In the genomic region with DNA sequence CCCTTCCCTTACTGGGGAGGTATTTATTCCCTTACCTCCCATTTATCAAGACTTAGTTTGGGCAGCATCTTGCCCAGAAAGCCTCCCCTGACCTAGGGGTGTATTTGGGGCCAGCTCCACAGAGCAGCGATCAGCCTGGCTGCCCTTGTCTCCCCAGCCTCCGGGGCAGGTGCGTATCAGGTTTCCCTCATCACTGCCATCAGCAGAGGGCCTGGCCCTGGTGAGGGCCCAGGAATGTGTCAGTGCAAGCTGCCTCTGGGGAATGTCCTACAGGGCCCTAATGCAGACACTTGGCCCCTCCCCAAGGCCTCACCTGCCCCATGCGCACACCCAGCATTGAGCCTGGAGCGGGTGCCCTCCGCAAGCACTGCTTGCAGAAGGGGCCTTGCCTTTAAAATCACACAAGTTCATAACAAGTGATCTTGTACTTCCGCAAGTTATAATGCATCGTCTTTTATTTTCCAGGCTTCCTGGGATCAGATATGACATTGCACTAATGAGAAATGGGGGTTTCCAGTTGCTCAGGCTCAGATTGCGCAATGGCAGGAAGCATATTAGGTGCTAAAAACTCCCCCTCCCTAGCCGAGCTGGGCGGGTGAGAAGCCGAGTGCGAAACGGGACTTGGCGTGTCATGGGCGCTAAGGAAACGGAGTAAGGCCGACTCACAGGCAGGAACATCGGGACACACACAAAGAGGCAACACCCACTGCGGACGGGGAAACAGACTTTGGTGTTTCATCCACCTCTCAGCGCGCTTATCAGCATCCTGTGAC, we compare ENCODE assay signal across 9 cellular contexts. TPM values are rescaled to one million over a fixed set of nuclear protein-coding genes. Genes with fewer than 3 reads are reported as not detected.
A peak's percentile ranks its signal among the peaks of the same experiment; 100 is the strongest.
DNase-seq lines count a peak whose midpoint lies in the region; ATAC-seq, FAIRE-seq and TF ChIP-seq lines count a peak whose summit lies in the region.
"Had no signal": no experiment of that assay in that cellular context is flagged by ENCODE, and none has a peak within 500 bp of the region (broad histone marks: within the 10 kb centered on the region; RNA-seq: fewer than 3 reads in every experiment).

No MANE protein-coding gene starts in this region.

- H3K4me3 ChIP-seq in fibroblast of villous mesenchyme (ENCODE audit: low read depth, low read length) (no peak overlapping the region), skeletal muscle tissue (ENCODE audit: low read length in 3 of 3) (no peak overlapping the region), mucosa of descending colon (no peak overlapping the region)

- H3K4me1 ChIP-seq in skeletal muscle tissue (ENCODE audit: control insufficient read depth in 3 of 3, insufficient read depth in 3 of 3, low read length in 3 of 3) (peaks cover 32 to 71% (median 38%) of the 10 kb centered on the region in 3 donors), mucosa of descending colon (ENCODE audit: low read depth) (peaks cover 5% of the 10 kb centered on the region)

- peak; percentile 24 for FAIRE-seq in GM12892 (lab: Jason Lieb, UNC)
- FAIRE-seq: endometrium had no signal

- no peak for DNase-seq in GM12892 (ENCODE audit: insufficient read length)
- peak; percentile 49 to 54 for DNase-seq in activated CD4-positive, alpha-beta T cell treated with anti-CD3 and anti-CD28 coated beads for 4 hours
- DNase-seq in fibroblast of villous mesenchyme (ENCODE audit: low read depth) = peak; percentile 90
- no peak for DNase-seq in mucosa of descending colon

- H3K27me3 ChIP-seq in skeletal muscle tissue (ENCODE audit: control insufficient read depth in 3 of 3, insufficient read depth in 3 of 3, low read length in 3 of 3) = no peaks in the 10 kb centered on the region

- no peaks in the 10 kb centered on the region for H3K9me3 ChIP-seq in skeletal muscle tissue (ENCODE audit: control insufficient read depth in 3 of 3, low read length in 3 of 3)
- no peaks in the 10 kb centered on the region for H3K9me3 ChIP-seq in mucosa of descending colon

- intact Hi-C loops in mucosa of descending colon (cut with DNase I, micrococcal nuclease) = no loop called here

- no peak for TF ChIP-seq CTCF in fibroblast of villous mesenchyme (IDR thresholded peaks at IDR 0.05; ENCODE audit: insufficient read depth, low read depth, low read length)
- no peak for TF ChIP-seq CTCF in mucosa of descending colon (IDR thresholded peaks at IDR 0.05)

- H3K36me3 ChIP-seq in skeletal muscle tissue (ENCODE audit: control insufficient read depth in 3 of 3, insufficient read depth in 3 of 3, low read length in 3 of 3) (peaks cover 1 to 16% (median 14%) of the 10 kb centered on the region in 3 donors), mucosa of descending colon (ENCODE audit: low read depth) (no peaks in the 10 kb centered on the region)

- ATAC-seq in GM19328 (IDR thresholded peaks at IDR 0.05; ENCODE audit: unreplicated experiment) (no peak), mucosa of descending colon (no peak), GM21528 (IDR thresholded peaks at IDR 0.05; ENCODE audit: low FRiP score, unreplicated experiment) (no peak), GM19455 (IDR thresholded peaks at IDR 0.05; ENCODE audit: unreplicated experiment) (no peak)

- no peak for TF ChIP-seq POLR2A in GM12892 (IDR thresholded peaks at IDR 0.05; ENCODE audit: low read depth, low read length)

- H3K27ac ChIP-seq in skeletal muscle tissue (ENCODE audit: low read depth, low read length) = peak overlapping the region; percentile 41

- H3K9ac ChIP-seq in skeletal muscle tissue (ENCODE audit: low read depth in 1 of 3, low read length in 3 of 3) = no peak overlapping the region

RNA-seq across cellular contexts. Expression of gene AFAP1, which starts 25.4 kb away (rescaled TPM):
- 0.28 TPM for polyA plus RNA-seq in GM12892 (2012; ENCODE audit: missing spikeins)
- 84.4 and 133 TPM in 2 replicates for total RNA-seq in fibroblast of villous mesenchyme
- total RNA-seq in skeletal muscle tissue = 29.2 TPM
- total RNA-seq in mucosa of descending colon = 10 to 100 TPM; 31.4 to 59.1 (median 37.1) TPM

Comparison
In these comparisons a context has a peak if more than half of its experiments do, and no peak if none do; other contexts are left out.
1. DNase-seq: peak in activated CD4-positive, alpha-beta T cell treated with anti-CD3 and anti-CD28 coated beads for 4 hours (2 of 2) and fibroblast of villous mesenchyme (single experiment); none in GM12892 (single experiment) and mucosa of descending colon (0 of 3).